7 cellular contexts compared by ENCODE assay signal in genomic region chr2:167212054-167212648, GRCh38.
DNase-seq lines count a peak whose midpoint lies in the region; ATAC-seq and TF ChIP-seq lines count a peak whose summit lies in the region.

No MANE protein-coding gene starts in this region.

- H3K27me3 ChIP-seq in Panc1 (ENCODE audit: control insufficient read depth, insufficient read depth, low read length) = no peaks in the 10 kb centered on the region
- no peaks in the 10 kb centered on the region for H3K27me3 ChIP-seq in dorsolateral prefrontal cortex

- H3K9me3 ChIP-seq in Panc1 (ENCODE audit: control insufficient read depth, insufficient read depth, low read depth, low read length) = no peaks in the 10 kb centered on the region
- H3K9me3 ChIP-seq in mucosa of descending colon = no peaks in the 10 kb centered on the region

- ATAC-seq in GM19463 (IDR thresholded peaks at IDR 0.05; ENCODE audit: unreplicated experiment) (peak; percentile 82), Panc1 (no peak), mucosa of descending colon (peak; percentile 51), GM18861 (IDR thresholded peaks at IDR 0.05; ENCODE audit: unreplicated experiment) (no peak)

- intact Hi-C loops in Panc1 (cut with micrococcal nuclease; ENCODE audit: unreplicated experiment) = no loop called here
- intact Hi-C loops in dorsolateral prefrontal cortex (cut with DNase I) = no loop called here
- intact Hi-C loops in mucosa of descending colon (cut with DNase I, micrococcal nuclease) = no loop called here

- CTCF ChIA-PET in Panc1 (lab: Charles Lee) = no interaction called here

- H3K4me1 ChIP-seq in Panc1 (ENCODE audit: control insufficient read depth, insufficient read depth, low read length) (no peaks in the 10 kb centered on the region), mucosa of descending colon (ENCODE audit: low read depth) (no peaks in the 10 kb centered on the region)

- DNase-seq in Daoy (ENCODE audit: low read depth) = peak; percentile 7
- DNase-seq in HT-29 (ENCODE audit: low spot score) = peak; percentile 68
- peak; percentile 36 for DNase-seq in Panc1 (ENCODE audit: low read depth, low spot score)
- peak in 2 of 10 donors; percentile 18 to 38 for DNase-seq in dorsolateral prefrontal cortex
- DNase-seq in mucosa of descending colon = peak in 1 of 3 donors; percentile 76

- H3K27ac ChIP-seq in Panc1 (ENCODE audit: low read length) = no peak overlapping the region
- no peak overlapping the region for H3K27ac ChIP-seq in dorsolateral prefrontal cortex

- in situ Hi-C loops in Panc1 (cut with HindIII; ENCODE audit: low pct_unique_long_range_greater_than_20kb, low sequenced_read_pairs) = no loop called here

- H3K36me3 ChIP-seq in Panc1 (ENCODE audit: control insufficient read depth, insufficient read depth, low read length) (no peaks in the 10 kb centered on the region), mucosa of descending colon (ENCODE audit: low read depth) (no peaks in the 10 kb centered on the region)

- no TSS peak for BruUV-seq in Panc1 (replicated peaks; lab: Mats Ljungman, UMichigan)

- H3K4me3 ChIP-seq in Panc1 (ENCODE audit: low read depth in 2 of 2, low read length in 2 of 2) (no peak overlapping the region), dorsolateral prefrontal cortex (no peak overlapping the region), mucosa of descending colon (no peak overlapping the region)

- TF ChIP-seq CTCF in Panc1 (IDR thresholded peaks at IDR 0.05) = peak; percentile 68; the same call in 1 of the 2 replicates
- TF ChIP-seq CTCF in dorsolateral prefrontal cortex (IDR thresholded peaks at IDR 0.05 in 54 of 56, conservative IDR thresholded peaks at IDR 0.05 in 2 of 56; ENCODE audit: low read depth in 1 of 56, partially characterized antibody in 56 of 56) = peak; percentile 53 to 86 (median 76)
- peak; percentile 53 for TF ChIP-seq CTCF in mucosa of descending colon (IDR thresholded peaks at IDR 0.05)

- POLR2A ChIA-PET in Panc1 (lab: Charles Lee) = no interaction called here

Comparison
In these comparisons a context has a peak if more than half of its experiments do, and no peak if none do; other contexts are left out.
1. ATAC-seq: peak in GM19463 (single experiment) and mucosa of descending colon (single experiment); none in Panc1 (single experiment) and GM18861 (single experiment).
2. Peak in every context shown above with its lines, with median percentiles within 50 percentile points of each other: CTCF ChIP-seq.